26 cellular contexts compared by ENCODE assay signal in genomic region chr7:150381785-150382122, GRCh38. TPM values are rescaled to one million over a fixed set of nuclear protein-coding genes. Genes with fewer than 3 reads are reported as not detected.
DNase-seq lines count a peak whose midpoint lies in the region; ATAC-seq, FAIRE-seq and TF ChIP-seq lines count a peak whose summit lies in the region.
"Had no signal": no experiment of that assay in that cellular context is flagged by ENCODE, and none has a peak within 500 bp of the region (broad histone marks: within the 10 kb centered on the region; RNA-seq: fewer than 3 reads in every experiment).

No MANE protein-coding gene starts in this region.

- TF ChIP-seq POLR2A in H1 (IDR thresholded peaks at IDR 0.05; ENCODE audit: control extremely low read depth in 1 of 2, low read depth in 2 of 2, low read length in 2 of 2) (no peak), sigmoid colon (IDR thresholded peaks at IDR 0.05) (no peak)

- no peaks in the 10 kb centered on the region for H3K27me3 Mint-ChIP-seq in Caco-2 (ENCODE audit: insufficient read depth, unreplicated experiment)
- H3K27me3 Mint-ChIP-seq: activated CD4-positive, alpha-beta memory T cell treated with anti-CD3 and anti-CD28 coated beads for 36 hours; activated naive CD8-positive, alpha-beta T cell treated with anti-CD3 and anti-CD28 coated beads for 36 hours; activated T-cell treated with anti-CD3 and anti-CD28 coated beads, Interleukin-2, amount 50 U/mL, for 24 hours; CD4-positive, CD25-positive, alpha-beta regulatory T cell; T-helper 17 cell had no signal

- H3K4ac ChIP-seq in H1 (replicated peaks; ENCODE audit: insufficient read length, low read depth, low read length): peak overlapping the region; percentile 19

- H3K79me1 ChIP-seq in H1 (ENCODE audit: low read depth, low read length): peaks cover 18% of the 10 kb centered on the region

- H3K36me3 Mint-ChIP-seq in Caco-2 (ENCODE audit: insufficient read depth, unreplicated experiment): peaks cover 21% of the 10 kb centered on the region
- H3K36me3 Mint-ChIP-seq: activated CD4-positive, alpha-beta memory T cell treated with anti-CD3 and anti-CD28 coated beads for 36 hours; activated naive CD8-positive, alpha-beta T cell treated with anti-CD3 and anti-CD28 coated beads for 36 hours; CD4-positive, CD25-positive, alpha-beta regulatory T cell had no signal

- FAIRE-seq in H1 (lab: Jason Lieb, UNC): no peak

- POLR2A ChIA-PET in Caco-2 (lab: Charles Lee) (no interaction called here), OCI-LY7 (lab: Charles Lee) (interaction anchor here (1.0 kb wide), 1 partner anchor 24 kb away, joined by 8 read pairs; a partner anchor contains a TSS), H1 (lab: Charles Lee; ENCODE audit: partially characterized antibody) (interaction anchor here (1.0 to 9.0 kb wide), 4 partner anchors 8 to 47 kb away, joined by 3 to 170 read pairs (median 60); partner anchors contain the start of gene REPIN1)

- BruUV-seq in Caco-2 (replicated peaks; lab: Mats Ljungman, UMichigan) (no TSS peak), OCI-LY7 (replicated peaks; lab: Mats Ljungman, UMichigan) (no TSS peak)

- H3K36me3 ChIP-seq in Caco-2 (ENCODE audit: control insufficient read depth, insufficient read depth, low read length) (no peaks in the 10 kb centered on the region), OCI-LY7 (ENCODE audit: insufficient read depth, low read length) (no peaks in the 10 kb centered on the region), H1 (ENCODE audit: control insufficient read depth in 2 of 4, insufficient read depth in 4 of 4, low read length in 3 of 4) (peaks cover 0 to 15% (median 0%) of the 10 kb centered on the region in 4 experiments; a peak in 2 of 8 replicates), sigmoid colon (no peaks in the 10 kb centered on the region)
- H3K36me3 ChIP-seq: heart right ventricle, left ventricle myocardium inferior, SJSA1 had no signal

- H4K8ac ChIP-seq in H1 (ENCODE audit: extremely low read depth, insufficient read depth, low read length): no peak overlapping the region

- H4K91ac ChIP-seq in H1 (replicated peaks; ENCODE audit: insufficient read length, low read length): peak overlapping the region; percentile 46

- no peak overlapping the region for H2AFZ ChIP-seq in OCI-LY7 (ENCODE audit: low read length)
- no peak overlapping the region for H2AFZ ChIP-seq in H1 (ENCODE audit: low read length)
- H2AFZ ChIP-seq: GM23248 had no signal

- H3K9me3 ChIP-seq in Caco-2 (no peaks in the 10 kb centered on the region), OCI-LY7 (ENCODE audit: low read length) (no peaks in the 10 kb centered on the region), H1 (ENCODE audit: insufficient read depth in 2 of 2, low read depth in 1 of 2, low read length in 1 of 2) (no peaks in the 10 kb centered on the region), sigmoid colon (no peaks in the 10 kb centered on the region), right cardiac atrium (ENCODE audit: control insufficient read depth, low read length) (no peaks in the 10 kb centered on the region)
- H3K9me3 ChIP-seq: heart right ventricle, left ventricle myocardium inferior, mucosa of descending colon, SJSA1 had no signal

- 0 out of 2 replicates have a peak overlapping the region, but pooled peaks have one; percentile 16 for H2BK15ac ChIP-seq in H1 (ENCODE audit: low read length)

- peak overlapping the region; percentile 74 for H3K4me2 ChIP-seq in OCI-LY7 (ENCODE audit: low read length)
- peak overlapping the region in 1 of 2 experiments; percentile 94; a peak in 2 of 4 replicates for H3K4me2 ChIP-seq in H1 (ENCODE audit: insufficient read depth in 1 of 2, low read depth in 2 of 2, low read length in 2 of 2)

- no peak overlapping the region for H3K56ac ChIP-seq in H1 (replicated peaks; ENCODE audit: insufficient read length, low read depth, low read length)

- no peaks in the 10 kb centered on the region for H3K9me2 ChIP-seq in OCI-LY7 (ENCODE audit: insufficient read depth, low read length)

- peaks cover 11% of the 10 kb centered on the region for H3K23me2 ChIP-seq in H1 (ENCODE audit: low read depth, low read length)

- TF ChIP-seq EP300 in H1 (IDR thresholded peaks at IDR 0.05; ENCODE audit: borderline replicate concordance in 1 of 2, low read depth in 2 of 2, low read length in 2 of 2) (no peak), sigmoid colon (IDR thresholded peaks at IDR 0.05) (no peak)

- 0 out of 2 replicates have a peak overlapping the region, but pooled peaks have one; percentile 87 for H2BK12ac ChIP-seq in H1 (ENCODE audit: low read depth, low read length)

- peak in 1 of 2 experiments; percentile 27 for DNase-seq in Caco-2
- no peak for DNase-seq in OCI-LY7 (ENCODE audit: low spot score)
- DNase-seq in H1 (ENCODE audit: low read depth in 1 of 2, low spot score in 2 of 2): no peak
- DNase-seq in sigmoid colon: peak; percentile 61
- DNase-seq in DMS153 treated with DMSO at 0.1 percent for 48 hours (lab: John Stamatoyannopoulos, UW; ENCODE audit: unreplicated experiment): no peak
- no peak for DNase-seq in right cardiac atrium
- DNase-seq in stimulated activated CD4-positive, alpha-beta T cell treated with anti-CD3 and anti-CD28 coated beads, Interleukin-15, amount 100 ng/mL, for 24 hours: no peak
- DNase-seq: activated CD4-positive, alpha-beta memory T cell treated with anti-CD3 and anti-CD28 coated beads for 36 hours; activated naive CD8-positive, alpha-beta T cell treated with anti-CD3 and anti-CD28 coated beads for 36 hours; activated T-cell treated with anti-CD3 and anti-CD28 coated beads, Interleukin-2, amount 50 U/mL, for 24 hours; CD4-positive, CD25-positive, alpha-beta regulatory T cell; dermis blood vessel endothelial cell; GF-D8; GM23248; heart right ventricle; KG1; left ventricle myocardium inferior; NCI-H1694 treated with DMSO at 0.1 percent for 48 hours; occipital lobe; PC-3; stimulated activated CD4-positive, alpha-beta T cell treated with anti-CD3 and anti-CD28 coated beads, Interleukin-12 subunit alpha, Interleukin-12 subunit beta, amount 100 ng/mL, for 4 hours; stimulated activated CD8-positive, alpha-beta memory T cell treated with anti-CD3 and anti-CD28 coated beads, Interleukin-4, amount 100 ng/mL, for 48 hours; T-helper 17 cell had no signal

- H3K4me1 ChIP-seq in Caco-2 (peaks cover 54% of the 10 kb centered on the region), OCI-LY7 (ENCODE audit: insufficient read depth, low read length, poor library complexity, severe bottlenecking) (peaks cover 58% of the 10 kb centered on the region), H1 (replicated peaks in 1 of 4; ENCODE audit: control insufficient read depth in 3 of 4, insufficient read depth in 4 of 4, low read length in 3 of 4) (peaks cover 34 to 63% (median 44%) of the 10 kb centered on the region in 4 experiments), sigmoid colon (peaks cover 0 to 58% (median 36%) of the 10 kb centered on the region in 4 donors), right cardiac atrium (ENCODE audit: control insufficient read depth, insufficient read depth, low read length) (peaks cover 3% of the 10 kb centered on the region)

- peak overlapping the region; percentile 66; the same call in 1 of the 2 replicates for H2AK5ac ChIP-seq in H1 (ENCODE audit: low read depth, low read length)

- H3K23ac ChIP-seq in H1 (ENCODE audit: insufficient read length): no peak overlapping the region

- no peak overlapping the region for H2BK20ac ChIP-seq in H1 (ENCODE audit: low read length)

- H3K27ac Mint-ChIP-seq in Caco-2 (ENCODE audit: unreplicated experiment): peak overlapping the region; percentile 93
- H3K27ac Mint-ChIP-seq: activated CD4-positive, alpha-beta memory T cell treated with anti-CD3 and anti-CD28 coated beads for 36 hours; activated naive CD8-positive, alpha-beta T cell treated with anti-CD3 and anti-CD28 coated beads for 36 hours; activated T-cell treated with anti-CD3 and anti-CD28 coated beads, Interleukin-2, amount 50 U/mL, for 24 hours; CD4-positive, CD25-positive, alpha-beta regulatory T cell; T-helper 17 cell had no signal

- no peaks in the 10 kb centered on the region for H3K79me2 ChIP-seq in OCI-LY7 (ENCODE audit: insufficient read depth, low read depth, low read length)
- peaks cover 0 to 64% of the 10 kb centered on the region in 2 experiments for H3K79me2 ChIP-seq in H1 (ENCODE audit: control insufficient read depth in 1 of 2, insufficient read depth in 2 of 2, low read length in 2 of 2)

- intact Hi-C loops in Caco-2 (cut with micrococcal nuclease; ENCODE audit: unreplicated experiment) (no loop called here), OCI-LY7 (cut with micrococcal nuclease; ENCODE audit: unreplicated experiment) (no loop called here), sigmoid colon (cut with DNase I) (no loop called here), right cardiac atrium (cut with DNase I) (no loop called here)

- H3K9me3 Mint-ChIP-seq in Caco-2 (ENCODE audit: unreplicated experiment): no peaks in the 10 kb centered on the region
- H3K9me3 Mint-ChIP-seq: activated CD4-positive, alpha-beta memory T cell treated with anti-CD3 and anti-CD28 coated beads for 36 hours; activated naive CD8-positive, alpha-beta T cell treated with anti-CD3 and anti-CD28 coated beads for 36 hours; activated T-cell treated with anti-CD3 and anti-CD28 coated beads, Interleukin-2, amount 50 U/mL, for 24 hours; CD4-positive, CD25-positive, alpha-beta regulatory T cell had no signal

- no peak overlapping the region for H3K4me3 Mint-ChIP-seq in Caco-2 (ENCODE audit: unreplicated experiment)
- H3K4me3 Mint-ChIP-seq: activated CD4-positive, alpha-beta memory T cell treated with anti-CD3 and anti-CD28 coated beads for 36 hours; activated naive CD8-positive, alpha-beta T cell treated with anti-CD3 and anti-CD28 coated beads for 36 hours; T-helper 17 cell had no signal

- H4K20me1 ChIP-seq in OCI-LY7 (ENCODE audit: insufficient read depth, low read length) (no peaks in the 10 kb centered on the region), H1 (replicated peaks in 1 of 2; ENCODE audit: control insufficient read depth in 1 of 2, insufficient read depth in 2 of 2, low read length in 2 of 2) (no peaks in the 10 kb centered on the region)

- H3K4me1 Mint-ChIP-seq in Caco-2 (ENCODE audit: low read depth, unreplicated experiment): peaks cover 38% of the 10 kb centered on the region

- peak overlapping the region; percentile 21; the same call in 1 of the 2 replicates for H3K18ac ChIP-seq in H1 (ENCODE audit: extremely low read depth, low read length)

- H3K14ac ChIP-seq in H1 (ENCODE audit: insufficient read length): no peak overlapping the region

- H3K4me3 ChIP-seq in Caco-2 (ENCODE audit: low read depth, low read length) (no peak overlapping the region), OCI-LY7 (ENCODE audit: low read depth, low read length, poor library complexity, severe bottlenecking) (no peak overlapping the region), H1 (ENCODE audit: extremely low read depth in 1 of 4, insufficient read depth in 2 of 4, low read depth in 3 of 4, low read length in 4 of 4) (no peak overlapping the region), sigmoid colon (no peak overlapping the region), right cardiac atrium (ENCODE audit: low read length) (no peak overlapping the region)
- H3K4me3 ChIP-seq: GM23248, heart right ventricle, left ventricle myocardium inferior, mucosa of descending colon, SJSA1 had no signal

- no CpG with 5 or more reads among the region's 1 CpG for WGBS in H1 (ENCODE audit: extremely low coverage in 1 of 2, insufficient coverage in 1 of 2, insufficient read length in 1 of 2, insufficient replicate concordance in 2 of 2, low coverage in 1 of 2, low lambda C conversion rate in 2 of 2, missing lambda C conversion rate in 1 of 2), 2 experiments
- WGBS in sigmoid colon, 2 donors: 41 to 85% methylated on average over 1 of the region's 1 CpG
- 97% methylated on average over 1 of the region's 1 CpG for WGBS in right cardiac atrium

- H4K5ac ChIP-seq in H1 (ENCODE audit: insufficient read length, low read depth, low read length): peak overlapping the region; percentile 30

- H3K27ac ChIP-seq in OCI-LY7 (ENCODE audit: low read depth, low read length, poor library complexity, severe bottlenecking) (no peak overlapping the region), H1 (ENCODE audit: low read depth, low read length) (no peak overlapping the region), sigmoid colon (peak overlapping the region in 2 of 4 donors; percentile 21 to 27), right cardiac atrium (ENCODE audit: low read length) (no peak overlapping the region)
- H3K27ac ChIP-seq: GM23248, heart right ventricle, left ventricle myocardium inferior, SJSA1 had no signal

- no peak for ATAC-seq in GM21786 (IDR thresholded peaks at IDR 0.05; ENCODE audit: unreplicated experiment)
- ATAC-seq in right cardiac atrium: no peak
- ATAC-seq: heart right ventricle, PC-3, T-helper 17 cell had no signal

- TF ChIP-seq RAD21 in H1 (IDR thresholded peaks at IDR 0.05 in 1 of 2, conservative IDR thresholded peaks at IDR 0.05 in 1 of 2; ENCODE audit: low read depth in 2 of 2, low read length in 2 of 2): no peak

- no peak overlapping the region; a peak in 1 of 7 replicates for H3K9ac ChIP-seq in H1 (replicated peaks in 1 of 4; ENCODE audit: extremely low read depth in 1 of 4, low read depth in 3 of 4, low read length in 3 of 4)
- H3K9ac ChIP-seq: GM23248 had no signal

- H2BK120ac ChIP-seq in H1 (replicated peaks; ENCODE audit: low read depth, low read length): no peak overlapping the region

- H3K27me3 ChIP-seq in Caco-2 (replicated peaks; ENCODE audit: control insufficient read depth, insufficient read depth, low read length) (no peaks in the 10 kb centered on the region), H1 (replicated peaks in 1 of 4; ENCODE audit: control insufficient read depth in 3 of 4, extremely low read depth in 1 of 4, insufficient read depth in 3 of 4, low read length in 3 of 4) (no peaks in the 10 kb centered on the region), sigmoid colon (no peaks in the 10 kb centered on the region), right cardiac atrium (ENCODE audit: control insufficient read depth, insufficient read depth) (no peaks in the 10 kb centered on the region)
- H3K27me3 ChIP-seq: heart right ventricle, SJSA1 had no signal

- CTCF ChIA-PET in Caco-2 (lab: Charles Lee): no interaction called here
- CTCF ChIA-PET in OCI-LY7 (lab: Charles Lee; ENCODE audit: unreplicated experiment): interaction anchor here (0.6 kb wide), 1 partner anchor 19 kb away, joined by 10 read pairs; no protein-coding TSS in a partner anchor
- CTCF ChIA-PET in H1 (lab: Charles Lee; ENCODE audit: partially characterized antibody): no interaction called here

- TF ChIP-seq CTCF in Caco-2 (IDR thresholded peaks at IDR 0.05; ENCODE audit: insufficient read depth in 1 of 2, low read depth in 1 of 2, low read length in 1 of 2, severe bottlenecking in 1 of 2, unreplicated experiment in 1 of 2) (no peak), OCI-LY7 (conservative IDR thresholded peaks at IDR 0.05; ENCODE audit: low read length) (no peak), H1 (IDR thresholded peaks at IDR 0.05; ENCODE audit: control extremely low read depth in 1 of 3, insufficient read depth in 1 of 3, low read depth in 1 of 3, low read length in 3 of 3) (no peak), sigmoid colon (IDR thresholded peaks at IDR 0.05) (no peak)

- H2BK5ac ChIP-seq in H1 (ENCODE audit: low read depth, low read length): peak overlapping the region; percentile 85

RNA-seq across cellular contexts. Expression of gene ZNF775, which starts 2.6 kb away (rescaled TPM):
- total RNA-seq in Caco-2 (2022) (4.0 and 4.4 TPM in 2 replicates), OCI-LY7 (2022) (6.5 and 7.7 TPM in 2 replicates), sigmoid colon (10 to 100 TPM in 1 of 4 donors, 1 to 10 TPM in 3; 6.1 to 10.7 (median 6.9) TPM), right cardiac atrium (1 to 10 TPM; 5.1 to 6.5 (median 5.8) TPM)
- 4.7 and 5.5 TPM in 2 replicates for total RNA-seq in OCI-LY7 (2014; rRNA removed; shearing (Covaris generic))
- 21.5 and 24.9 TPM in 2 replicates for total RNA-seq in H1 (2021; fragmentation: NEBNext Ultra II Directional; extraction: Animal tissue kit (Norgen Biotek cat#: 25700))
- polyA plus RNA-seq in H1 (2011; rRNA removed) (13.6 and 22.5 TPM in 2 replicates), sigmoid colon (1 to 10 TPM; 3.0 to 6.1 (median 5.4) TPM), right cardiac atrium (4.5 TPM)
- polyA plus RNA-seq in H1 (2011; cell fraction: cytosol; rRNA removed): 23.8 TPM
- polyA plus RNA-seq in H1 (2011; cell fraction: nucleus; rRNA removed): 26.9 TPM
- 12.3 to 21.8 TPM (median 20.3 TPM) in 4 replicates for polyA plus RNA-seq in H1 (2012, experiment 1 of 2)
- 13.0 TPM for polyA plus RNA-seq in H1 (2012, experiment 2 of 2)
- polyA plus RNA-seq in H1 (2013, experiment 1 of 2): 9.1 TPM
- 8.5 TPM for polyA plus RNA-seq in H1 (2013, experiment 2 of 2)
- polyA minus RNA-seq in H1 (2011; rRNA and poly(A)+ RNA removed): 2.5 and 2.9 TPM in 2 replicates
- polyA minus RNA-seq in H1 (2011; cell fraction: cytosol; rRNA and poly(A)+ RNA removed): 21.4 TPM
- polyA minus RNA-seq in H1 (2011; cell fraction: nucleus; rRNA and poly(A)+ RNA removed): 15.7 TPM

RNA-seq across cellular contexts. Expression of gene REPIN1, which starts 13.1 kb away (rescaled TPM):
- total RNA-seq in Caco-2 (2022): 141 and 148 TPM in 2 replicates
- total RNA-seq in OCI-LY7 (2014; rRNA removed; shearing (Covaris generic)): 36.9 and 46.2 TPM in 2 replicates
- total RNA-seq in OCI-LY7 (2022): 19.0 and 21.7 TPM in 2 replicates
- 125 and 130 TPM in 2 replicates for total RNA-seq in H1 (2021; fragmentation: NEBNext Ultra II Directional; extraction: Animal tissue kit (Norgen Biotek cat#: 25700))
- polyA plus RNA-seq in H1 (2011; rRNA removed): 98.6 and 147 TPM in 2 replicates
- 110 TPM for polyA plus RNA-seq in H1 (2011; cell fraction: cytosol; rRNA removed)
- 159 TPM for polyA plus RNA-seq in H1 (2011; cell fraction: nucleus; rRNA removed)
- 81.6 to 105 TPM (median 96.5 TPM) in 4 replicates for polyA plus RNA-seq in H1 (2012, experiment 1 of 2)
- polyA plus RNA-seq in H1 (2012, experiment 2 of 2): 86.7 TPM
- 78.2 TPM for polyA plus RNA-seq in H1 (2013, experiment 1 of 2)
- polyA plus RNA-seq in H1 (2013, experiment 2 of 2): 74.4 TPM
- 39.8 and 47.5 TPM in 2 replicates for polyA minus RNA-seq in H1 (2011; rRNA and poly(A)+ RNA removed)
- polyA minus RNA-seq in H1 (2011; cell fraction: cytosol; rRNA and poly(A)+ RNA removed): 55.6 TPM
- polyA minus RNA-seq in H1 (2011; cell fraction: nucleus; rRNA and poly(A)+ RNA removed): 72.6 TPM
- total RNA-seq in sigmoid colon: 10 to 100 TPM; 56.3 to 63.7 (median 57.0) TPM
- polyA plus RNA-seq in sigmoid colon: 100 to 1,000 TPM in 1 of 3 donors, 10 to 100 TPM in 2; 50.9 to 131 (median 52.3) TPM
- 100 to 1,000 TPM in 3 of 4 donors, 10 to 100 TPM in 1; 98.2 to 116 (median 107) TPM for total RNA-seq in right cardiac atrium
- polyA plus RNA-seq in right cardiac atrium: 70.6 TPM

RNA-seq across cellular contexts. Expression of gene RARRES2, which starts 40.3 kb away (rescaled TPM):
- total RNA-seq in Caco-2 (2022) (not detected in 2 replicates), OCI-LY7 (2022) (not detected in 2 replicates), sigmoid colon (100 to 1,000 TPM; 257 to 447 (median 388) TPM), right cardiac atrium (100 to 1,000 TPM; 111 to 195 (median 174) TPM)
- total RNA-seq in OCI-LY7 (2014; rRNA removed; shearing (Covaris generic)): 0.08 TPM in 1 of 2 replicates, not detected in the other
- 254 and 264 TPM in 2 replicates for total RNA-seq in H1 (2021; fragmentation: NEBNext Ultra II Directional; extraction: Animal tissue kit (Norgen Biotek cat#: 25700))
- polyA plus RNA-seq in H1 (2011; rRNA removed) (441 and 483 TPM in 2 replicates), sigmoid colon (100 to 1,000 TPM in 2 of 3 donors, 10 to 100 TPM in 1; 28.9 to 289 (median 132) TPM), right cardiac atrium (193 TPM)
- 569 TPM for polyA plus RNA-seq in H1 (2011; cell fraction: cytosol; rRNA removed)
- polyA plus RNA-seq in H1 (2011; cell fraction: nucleus; rRNA removed): 327 TPM
- polyA plus RNA-seq in H1 (2012, experiment 1 of 2): 326 to 515 TPM (median 467 TPM) in 4 replicates
- 519 TPM for polyA plus RNA-seq in H1 (2012, experiment 2 of 2)
- polyA plus RNA-seq in H1 (2013, experiment 1 of 2): 191 TPM
- polyA plus RNA-seq in H1 (2013, experiment 2 of 2): 244 TPM
- 29.0 and 37.7 TPM in 2 replicates for polyA minus RNA-seq in H1 (2011; rRNA and poly(A)+ RNA removed)
- polyA minus RNA-seq in H1 (2011; cell fraction: cytosol; rRNA and poly(A)+ RNA removed): 63.9 TPM
- polyA minus RNA-seq in H1 (2011; cell fraction: nucleus; rRNA and poly(A)+ RNA removed): 52.1 TPM
- total RNA-seq: activated CD4-positive, alpha-beta memory T cell treated with anti-CD3 and anti-CD28 coated beads for 36 hours; activated naive CD8-positive, alpha-beta T cell treated with anti-CD3 and anti-CD28 coated beads for 36 hours; CD4-positive, CD25-positive, alpha-beta regulatory T cell; GM23248; SJSA1; T-helper 17 cell had no signal
- polyA plus RNA-seq: CD4-positive, CD25-positive, alpha-beta regulatory T cell; GM23248 had no signal

RNA-seq across cellular contexts. Expression of gene ACTR3C, which starts 58.4 kb away (rescaled TPM):
- total RNA-seq in Caco-2 (2022) (8.0 and 9.2 TPM in 2 replicates), OCI-LY7 (2022) (not detected in 2 replicates), sigmoid colon (10 to 100 TPM in 1 of 4 donors, 1 to 10 TPM in 3; 2.9 to 13.3 (median 8.3) TPM), right cardiac atrium (1 to 10 TPM; 4.5 to 7.4 (median 5.5) TPM)
- total RNA-seq in OCI-LY7 (2014; rRNA removed; shearing (Covaris generic)): 5.4 TPM in 1 of 2 replicates, not detected in the other
- 0.84 TPM in 1 of 2 replicates, not detected in the other for total RNA-seq in H1 (2021; fragmentation: NEBNext Ultra II Directional; extraction: Animal tissue kit (Norgen Biotek cat#: 25700))
- polyA plus RNA-seq in H1 (2011; rRNA removed) (0.78 and 1.5 TPM in 2 replicates), sigmoid colon (10 to 100 TPM in 1 of 3 donors, 1 to 10 TPM in 2; 3.6 to 12.4 (median 5.3) TPM), right cardiac atrium (4.2 TPM)
- 1.3 TPM for polyA plus RNA-seq in H1 (2011; cell fraction: cytosol; rRNA removed)
- polyA plus RNA-seq in H1 (2011; cell fraction: nucleus; rRNA removed): 1.6 TPM
- polyA plus RNA-seq in H1 (2012, experiment 1 of 2): 0.98 to 2.0 TPM (median 1.4 TPM) in 4 replicates
- 0.75 TPM for polyA plus RNA-seq in H1 (2012, experiment 2 of 2)
- polyA plus RNA-seq in H1 (2013, experiment 1 of 2): not detected
- 0.07 TPM for polyA plus RNA-seq in H1 (2013, experiment 2 of 2)
- 2.5 and 6.1 TPM in 2 replicates for polyA minus RNA-seq in H1 (2011; rRNA and poly(A)+ RNA removed)
- polyA minus RNA-seq in H1 (2011; cell fraction: cytosol; rRNA and poly(A)+ RNA removed): 1.9 TPM
- 15.5 TPM for polyA minus RNA-seq in H1 (2011; cell fraction: nucleus; rRNA and poly(A)+ RNA removed)
- total RNA-seq: GM23248, SJSA1 had no signal
- polyA plus RNA-seq: GM23248 had no signal

RNA-seq across cellular contexts. Expression of gene LRRC61, which starts 58.6 kb away (rescaled TPM):
- 32.4 and 35.8 TPM in 2 replicates for total RNA-seq in Caco-2 (2022)
- not detected in 2 replicates for total RNA-seq in OCI-LY7 (2014; rRNA removed; shearing (Covaris generic))
- total RNA-seq in OCI-LY7 (2022): not detected in 2 replicates
- 0.73 and 1.0 TPM in 2 replicates for total RNA-seq in H1 (2021; fragmentation: NEBNext Ultra II Directional; extraction: Animal tissue kit (Norgen Biotek cat#: 25700))
- polyA plus RNA-seq in H1 (2011; rRNA removed): 44.8 and 72.4 TPM in 2 replicates
- polyA plus RNA-seq in H1 (2011; cell fraction: cytosol; rRNA removed): 40.2 TPM
- polyA plus RNA-seq in H1 (2011; cell fraction: nucleus; rRNA removed): 36.1 TPM
- 12.3 to 27.6 TPM (median 25.8 TPM) in 4 replicates for polyA plus RNA-seq in H1 (2012, experiment 1 of 2)
- polyA plus RNA-seq in H1 (2012, experiment 2 of 2): 31.8 TPM
- 0.34 TPM for polyA plus RNA-seq in H1 (2013, experiment 1 of 2)
- polyA plus RNA-seq in H1 (2013, experiment 2 of 2): 0.42 TPM
- polyA minus RNA-seq in H1 (2011; rRNA and poly(A)+ RNA removed): 14.4 and 19.1 TPM in 2 replicates
- 27.4 TPM for polyA minus RNA-seq in H1 (2011; cell fraction: cytosol; rRNA and poly(A)+ RNA removed)
- 16.0 TPM for polyA minus RNA-seq in H1 (2011; cell fraction: nucleus; rRNA and poly(A)+ RNA removed)
- total RNA-seq in sigmoid colon: 10 to 100 TPM; 10.3 to 14.0 (median 11.0) TPM
- 10 to 100 TPM in 2 of 3 donors, 1 to 10 TPM in 1; 4.4 to 18.6 (median 10.8) TPM for polyA plus RNA-seq in sigmoid colon
- total RNA-seq in right cardiac atrium: 1 to 10 TPM; 5.7 to 8.0 (median 6.2) TPM
- polyA plus RNA-seq in right cardiac atrium: 4.4 TPM
- total RNA-seq: GM23248, SJSA1 had no signal
- polyA plus RNA-seq: GM23248 had no signal

Comparison
In these comparisons a context has a peak if more than half of its experiments do, and no peak if none do; other contexts are left out.
1. RNA of gene RARRES2, which starts 40.3 kb away (total RNA-seq): 257 to 447 TPM in sigmoid colon, 254 to 264 TPM in H1 and 111 to 195 TPM in right cardiac atrium; not detected in Caco-2 and 0.08 TPM in OCI-LY7; every median in the first group is over 10 times any median in the second.